Comparison of ENCODE assay signal across 8 cellular contexts in genomic region chr15:31360843-31361763, GRCh38. TPM values are rescaled to one million over a fixed set of nuclear protein-coding genes. Genes with fewer than 3 reads are reported as not detected.
DNase-seq lines count a peak whose midpoint lies in the region; ATAC-seq, FAIRE-seq and TF ChIP-seq lines count a peak whose summit lies in the region.

No MANE protein-coding gene starts in this region.

- H4K8ac ChIP-seq in neuronal stem cell (ENCODE audit: low read depth, low read length) = no peak overlapping the region

- no peak overlapping the region for H3K4me3 ChIP-seq in bronchial epithelial cell (ENCODE audit: low read depth, low read length)
- H3K4me3 ChIP-seq in neuronal stem cell (ENCODE audit: low read length in 2 of 2) = no peak overlapping the region

- H2AFZ ChIP-seq in neuronal stem cell (ENCODE audit: low read length) = no peak overlapping the region

- CTCF ChIA-PET in HEK293T (lab: Yijun Ruan, JAX) = no interaction called here

- H4K91ac ChIP-seq in neuronal stem cell (ENCODE audit: low read depth, low read length, poor library complexity) = no peak overlapping the region

- no peak overlapping the region for H2BK120ac ChIP-seq in neuronal stem cell (ENCODE audit: low read depth, low read length)

- peaks cover 11 to 30% of the 10 kb centered on the region in 2 donors for H3K4me1 ChIP-seq in neuronal stem cell (ENCODE audit: control insufficient read depth in 2 of 2, insufficient read depth in 1 of 2, low read depth in 1 of 2, low read length in 2 of 2)

- no peak overlapping the region for H2BK15ac ChIP-seq in neuronal stem cell (ENCODE audit: low read length)

- H2BK5ac ChIP-seq in neuronal stem cell (ENCODE audit: low read length) = no peak overlapping the region

- peak overlapping the region; percentile 70 for H3K4ac ChIP-seq in neuronal stem cell (ENCODE audit: low read length)

- POLR2A ChIA-PET in HEK293T (lab: Yijun Ruan, JAX) = interaction anchor here (1.2 kb wide), 1 partner anchor 35 kb away, joined by 3 read pairs; the partner anchor contains the start of gene KLF13

- peaks cover 3% of the 10 kb centered on the region for H3K36me3 ChIP-seq in bronchial epithelial cell (ENCODE audit: control insufficient read depth, insufficient read depth, low read length)
- H3K36me3 ChIP-seq in neuronal stem cell (replicated peaks in 1 of 2; ENCODE audit: control insufficient read depth in 2 of 2, insufficient read depth in 2 of 2, low read length in 2 of 2) = no peaks in the 10 kb centered on the region

- H2BK12ac ChIP-seq in neuronal stem cell (ENCODE audit: low read length) = no peak overlapping the region

- peak; percentile 11 for TF ChIP-seq CTCF in bronchial epithelial cell (IDR thresholded peaks at IDR 0.05; ENCODE audit: insufficient read depth, low read length, severe bottlenecking)

- no peak overlapping the region for H3K4me2 ChIP-seq in neuronal stem cell (ENCODE audit: insufficient read depth, low read length, poor library complexity, severe bottlenecking)

- DNase-seq in MV-4-11 (lab: John Stamatoyannopoulos, UW) = peak; percentile 57
- peak; percentile 76 for DNase-seq in T-helper 22 cell (ENCODE audit: low read depth)
- peak; percentile 43 for DNase-seq in bronchial epithelial cell (ENCODE audit: low read depth)
- DNase-seq in neuronal stem cell (ENCODE audit: low spot score) = no peak
- no peak for DNase-seq in ureter (ENCODE audit: low spot score)
- no peak for DNase-seq in HEK293T (ENCODE audit: extremely low spot score)

- no peak overlapping the region for H3K14ac ChIP-seq in neuronal stem cell (ENCODE audit: low read length)

- peak overlapping the region; percentile 21 for H3K23ac ChIP-seq in neuronal stem cell (ENCODE audit: low read depth, low read length, poor library complexity)

- no peak overlapping the region for H3K27ac ChIP-seq in neuronal stem cell (replicated peaks; ENCODE audit: low read length)

- no peaks in the 10 kb centered on the region for H3K27me3 ChIP-seq in bronchial epithelial cell (ENCODE audit: control insufficient read depth, insufficient read depth, low read length)
- H3K27me3 ChIP-seq in neuronal stem cell (ENCODE audit: control insufficient read depth in 3 of 3, insufficient read depth in 3 of 3, low read depth in 1 of 3, low read length in 3 of 3) = no peaks in the 10 kb centered on the region

- no peak overlapping the region for H2AK5ac ChIP-seq in neuronal stem cell (ENCODE audit: low read depth, low read length)

- H3K9me3 ChIP-seq in neuronal stem cell (replicated peaks in 1 of 2; ENCODE audit: control insufficient read depth in 2 of 2, insufficient read depth in 1 of 2, low read depth in 1 of 2, low read length in 2 of 2) = no peaks in the 10 kb centered on the region

- peaks cover 5% of the 10 kb centered on the region for H3K79me1 ChIP-seq in neuronal stem cell (ENCODE audit: low read depth, low read length)

- peak overlapping the region; percentile 80 for H3K18ac ChIP-seq in neuronal stem cell (ENCODE audit: low read length)

- no CpG with 5 or more reads among the region's 17 CpGs for WGBS in neuronal stem cell (ENCODE audit: extremely low coverage in 2 of 2, insufficient read length in 2 of 2, insufficient replicate concordance in 1 of 2), 2 donors

- ATAC-seq in GM18502 (IDR thresholded peaks at IDR 0.05; ENCODE audit: poor library complexity, unreplicated experiment) = peak; percentile 64
- peak; percentile 54 for ATAC-seq in HG02571 (IDR thresholded peaks at IDR 0.05; ENCODE audit: unreplicated experiment)

- H3K9ac ChIP-seq in neuronal stem cell (ENCODE audit: low read depth, low read length, poor library complexity) = peak overlapping the region; percentile 82

- FAIRE-seq in bronchial epithelial cell (lab: Jason Lieb, UNC) = no peak

TF ChIP-seq in HEK293T, 16 proteins besides CTCF, POLR2A, EP300 and RAD21:
- TF ChIP-seq LEF1 (IDR thresholded peaks at IDR 0.05; ENCODE audit: borderline replicate concordance) (no peak), FOXA1 (IDR thresholded peaks at IDR 0.05) (no peak), ARNT (IDR thresholded peaks at IDR 0.05) (no peak), HDGF (IDR thresholded peaks at IDR 0.05; ENCODE audit: borderline replicate concordance) (no peak), FOXK2 (IDR thresholded peaks at IDR 0.05) (no peak), CTBP1 (IDR thresholded peaks at IDR 0.05; ENCODE audit: borderline replicate concordance) (no peak), L3MBTL2 (conservative IDR thresholded peaks at IDR 0.05) (no peak), BHLHE40 (IDR thresholded peaks at IDR 0.05; ENCODE audit: borderline replicate concordance) (no peak), PKNOX1 (IDR thresholded peaks at IDR 0.05) (no peak), FOXM1 (IDR thresholded peaks at IDR 0.05; ENCODE audit: borderline replicate concordance) (no peak), ZNF384 (IDR thresholded peaks at IDR 0.05) (no peak), SUZ12 (IDR thresholded peaks at IDR 0.05) (no peak), SP1 (IDR thresholded peaks at IDR 0.05) (no peak), TARDBP (IDR thresholded peaks at IDR 0.05) (no peak)

RNA-seq across cellular contexts. Expression of gene KLF13, which starts 34.5 kb away (rescaled TPM):
- total RNA-seq in bronchial epithelial cell (58.7 and 62.0 TPM in 2 replicates), ureter (77.5 TPM)
- 42.9 TPM for polyA plus RNA-seq in neuronal stem cell (2013, experiment 1 of 2)
- polyA plus RNA-seq in neuronal stem cell (2013, experiment 2 of 2) = 42.1 TPM

Comparison
In these comparisons a context has a peak if more than half of its experiments do, and no peak if none do; other contexts are left out.
1. DNase-seq: peak in MV-4-11 (single experiment), T-helper 22 cell (single experiment) and bronchial epithelial cell (single experiment); none in neuronal stem cell (single experiment), ureter (single experiment) and HEK293T (single experiment).